In the genomic region with DNA sequence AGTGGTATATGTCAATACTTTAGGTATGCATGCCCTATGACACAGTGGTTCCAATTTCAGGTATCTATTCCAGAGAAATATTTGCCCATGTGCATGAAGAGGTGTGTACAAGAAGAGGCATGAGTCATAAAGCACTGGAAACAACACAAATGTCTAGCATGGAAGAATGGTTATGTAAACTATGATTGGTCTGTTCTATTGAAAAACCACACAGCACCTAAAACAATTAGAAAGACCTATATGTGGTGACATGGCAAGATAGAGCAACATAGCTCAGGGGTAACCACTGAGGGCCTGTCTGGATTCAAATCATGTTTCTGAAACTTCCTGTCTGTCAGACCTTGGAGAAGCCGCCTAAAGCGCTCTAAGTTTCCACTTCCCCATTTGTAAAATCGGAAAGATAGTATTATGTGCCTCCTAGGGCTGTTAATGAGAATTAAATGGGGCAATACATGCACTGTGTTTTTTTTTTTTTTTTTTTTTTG, we compare ENCODE assay signal across 8 cellular contexts.
DNase-seq lines count a peak whose midpoint lies in the region; ATAC-seq and TF ChIP-seq lines count a peak whose summit lies in the region.

No MANE protein-coding gene starts in this region.

- peak overlapping the region; percentile 61 for H3K4me3 ChIP-seq in OCI-LY7 (ENCODE audit: low read depth, low read length, poor library complexity, severe bottlenecking)
- no peak overlapping the region for H3K4me3 ChIP-seq in GM23338

- H2AFZ ChIP-seq in OCI-LY7 (ENCODE audit: low read length) (no peak overlapping the region), GM23338 (no peak overlapping the region)

- H3K27me3 ChIP-seq in GM23338 (ENCODE audit: insufficient read depth): no peaks in the 10 kb centered on the region

- H3K4me2 ChIP-seq in OCI-LY7 (ENCODE audit: low read length): peak overlapping the region; percentile 68
- no peak overlapping the region for H3K4me2 ChIP-seq in GM23338

- H3K36me3 Mint-ChIP-seq in GM23338 (ENCODE audit: low read depth): no peaks in the 10 kb centered on the region

- no peak overlapping the region for H3K4me3 Mint-ChIP-seq in GM23338

- peak overlapping the region; percentile 94 for H3K27ac ChIP-seq in OCI-LY7 (ENCODE audit: low read depth, low read length, poor library complexity, severe bottlenecking)
- no peak overlapping the region for H3K27ac ChIP-seq in substantia nigra (ENCODE audit: low read depth, low read length, poor library complexity, severe bottlenecking)
- H3K27ac ChIP-seq in GM23338 (ENCODE audit: low read depth): no peak overlapping the region

- no peak overlapping the region for H3K27ac Mint-ChIP-seq in GM23338

- H3K9me2 ChIP-seq in OCI-LY7 (ENCODE audit: insufficient read depth, low read length): no peaks in the 10 kb centered on the region
- no peaks in the 10 kb centered on the region for H3K9me2 ChIP-seq in GM23338 (ENCODE audit: insufficient read depth)

- H3K9me3 Mint-ChIP-seq in GM23338: no peaks in the 10 kb centered on the region; the same call in 2 of the 3 replicates

- no peaks in the 10 kb centered on the region for H3K9me3 ChIP-seq in OCI-LY7 (ENCODE audit: low read length)

- peaks cover 4% of the 10 kb centered on the region for H3K27me3 Mint-ChIP-seq in GM23338 (ENCODE audit: insufficient read depth, low read depth, poor library complexity)

- DNase-seq in AML-193 (lab: John Stamatoyannopoulos, UW): peak; percentile 96 to 97
- DNase-seq in OCI-LY7 (ENCODE audit: low spot score): peak; percentile 94
- peak; percentile 3 for DNase-seq in effector CD4-positive, alpha-beta T cell
- no peak for DNase-seq in NCI-H82 (lab: John Stamatoyannopoulos, UW)
- no peak for DNase-seq in substantia nigra (lab: John Stamatoyannopoulos, UW)
- DNase-seq in GM23338 (ENCODE audit: low spot score): no peak

- H3K4me1 Mint-ChIP-seq in GM23338: no peaks in the 10 kb centered on the region

- no peaks in the 10 kb centered on the region for H4K20me1 ChIP-seq in OCI-LY7 (ENCODE audit: insufficient read depth, low read length)
- H4K20me1 ChIP-seq in GM23338 (replicated peaks; ENCODE audit: insufficient read depth): no peaks in the 10 kb centered on the region

- TF ChIP-seq CTCF in OCI-LY7 (conservative IDR thresholded peaks at IDR 0.05; ENCODE audit: low read length): 0 out of 2 replicates have a peak, but pooled peaks have one; percentile 30
- no peak for TF ChIP-seq CTCF in GM23338 (conservative IDR thresholded peaks at IDR 0.05; ENCODE audit: low read depth in 2 of 2)

- intact Hi-C loops in OCI-LY7 (cut with micrococcal nuclease; ENCODE audit: unreplicated experiment): loop anchor here (1.0 to 5.0 kb wide), 4 partner anchors 18 to 97 kb away; no protein-coding TSS in a partner anchor

- CTCF ChIA-PET in OCI-LY7 (lab: Charles Lee; ENCODE audit: unreplicated experiment): no interaction called here

- peaks cover 99% of the 10 kb centered on the region for H3K4me1 ChIP-seq in OCI-LY7 (ENCODE audit: insufficient read depth, low read length, poor library complexity, severe bottlenecking)
- H3K4me1 ChIP-seq in GM23338 (ENCODE audit: insufficient read depth): no peaks in the 10 kb centered on the region

- no peaks in the 10 kb centered on the region for H3F3A ChIP-seq in GM23338 (replicated peaks; ENCODE audit: low read depth)

- peak; percentile 88 for ATAC-seq in GM18873 (IDR thresholded peaks at IDR 0.05; ENCODE audit: low FRiP score, unreplicated experiment)
- peak; percentile 80 for ATAC-seq in HG03045 (IDR thresholded peaks at IDR 0.05; ENCODE audit: unreplicated experiment)
- ATAC-seq in GM23338: no peak

- H3K79me2 ChIP-seq in OCI-LY7 (ENCODE audit: insufficient read depth, low read depth, low read length): peaks cover 5% of the 10 kb centered on the region; the same call in 1 of the 2 replicates
- H3K79me2 ChIP-seq in GM23338 (replicated peaks; ENCODE audit: insufficient read depth): no peaks in the 10 kb centered on the region

- POLR2A ChIA-PET in OCI-LY7 (lab: Charles Lee): interaction anchor here (0.5 to 8.9 kb wide), 10 partner anchors 9 to 128 kb away, joined by 3 to 58 read pairs (median 4); no protein-coding TSS in a partner anchor

- no peaks in the 10 kb centered on the region for H3K36me3 ChIP-seq in OCI-LY7 (ENCODE audit: insufficient read depth, low read length)
- no peaks in the 10 kb centered on the region for H3K36me3 ChIP-seq in GM23338 (ENCODE audit: insufficient read depth)

- TSS peak; percentile 77 for BruUV-seq in OCI-LY7 (replicated peaks; lab: Mats Ljungman, UMichigan)

TF ChIP-seq in GM23338, 12 proteins besides CTCF, POLR2A, EP300 and RAD21 (continues in another document):
- TF ChIP-seq EZH2 (IDR thresholded peaks at IDR 0.05; ENCODE audit: low read depth, unreplicated experiment) (no peak), POLR2AphosphoS5 (IDR thresholded peaks at IDR 0.05; ENCODE audit: low read depth) (no peak), STAT1 (IDR thresholded peaks at IDR 0.05; ENCODE audit: unreplicated experiment) (no peak), ETS1 (IDR thresholded peaks at IDR 0.05) (no peak), ZNF331 (CRISPR knock-in tag; IDR thresholded peaks at IDR 0.05; ENCODE audit: low read depth) (no peak), NANOG (IDR thresholded peaks at IDR 0.05; ENCODE audit: borderline replicate concordance) (no peak), JUNB (IDR thresholded peaks at IDR 0.05; ENCODE audit: unreplicated experiment) (no peak), CREB1 (CRISPR knock-in tag; IDR thresholded peaks at IDR 0.05; ENCODE audit: low read depth) (no peak), EZH2phosphoT487 (IDR thresholded peaks at IDR 0.05; ENCODE audit: unreplicated experiment) (no peak), ZNF114 (CRISPR knock-in tag; IDR thresholded peaks at IDR 0.05) (no peak)
- TF ChIP-seq, protein P1, sequence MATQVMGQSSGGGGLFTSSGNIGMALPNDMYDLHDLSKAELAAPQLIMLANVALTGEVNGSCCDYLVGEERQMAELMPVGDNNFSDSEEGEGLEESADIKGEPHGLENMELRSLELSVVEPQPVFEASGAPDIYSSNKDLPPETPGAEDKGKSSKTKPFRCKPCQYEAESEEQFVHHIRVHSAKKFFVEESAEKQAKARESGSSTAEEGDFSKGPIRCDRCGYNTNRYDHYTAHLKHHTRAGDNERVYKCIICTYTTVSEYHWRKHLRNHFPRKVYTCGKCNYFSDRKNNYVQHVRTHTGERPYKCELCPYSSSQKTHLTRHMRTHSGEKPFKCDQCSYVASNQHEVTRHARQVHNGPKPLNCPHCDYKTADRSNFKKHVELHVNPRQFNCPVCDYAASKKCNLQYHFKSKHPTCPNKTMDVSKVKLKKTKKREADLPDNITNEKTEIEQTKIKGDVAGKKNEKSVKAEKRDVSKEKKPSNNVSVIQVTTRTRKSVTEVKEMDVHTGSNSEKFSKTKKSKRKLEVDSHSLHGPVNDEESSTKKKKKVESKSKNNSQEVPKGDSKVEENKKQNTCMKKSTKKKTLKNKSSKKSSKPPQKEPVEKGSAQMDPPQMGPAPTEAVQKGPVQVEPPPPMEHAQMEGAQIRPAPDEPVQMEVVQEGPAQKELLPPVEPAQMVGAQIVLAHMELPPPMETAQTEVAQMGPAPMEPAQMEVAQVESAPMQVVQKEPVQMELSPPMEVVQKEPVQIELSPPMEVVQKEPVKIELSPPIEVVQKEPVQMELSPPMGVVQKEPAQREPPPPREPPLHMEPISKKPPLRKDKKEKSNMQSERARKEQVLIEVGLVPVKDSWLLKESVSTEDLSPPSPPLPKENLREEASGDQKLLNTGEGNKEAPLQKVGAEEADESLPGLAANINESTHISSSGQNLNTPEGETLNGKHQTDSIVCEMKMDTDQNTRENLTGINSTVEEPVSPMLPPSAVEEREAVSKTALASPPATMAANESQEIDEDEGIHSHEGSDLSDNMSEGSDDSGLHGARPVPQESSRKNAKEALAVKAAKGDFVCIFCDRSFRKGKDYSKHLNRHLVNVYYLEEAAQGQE (IDR thresholded peaks at IDR 0.05; ENCODE audit: unreplicated experiment): no peak

Comparison
In these comparisons a context has a peak if more than half of its experiments do, and no peak if none do; other contexts are left out.
1. DNase-seq: peak in AML-193 (2 of 2), OCI-LY7 (single experiment) and effector CD4-positive, alpha-beta T cell (single experiment); none in NCI-H82 (single experiment), substantia nigra (0 of 49) and GM23338 (single experiment).